ENCODE assay signal across 7 cellular contexts in the genomic region with DNA sequence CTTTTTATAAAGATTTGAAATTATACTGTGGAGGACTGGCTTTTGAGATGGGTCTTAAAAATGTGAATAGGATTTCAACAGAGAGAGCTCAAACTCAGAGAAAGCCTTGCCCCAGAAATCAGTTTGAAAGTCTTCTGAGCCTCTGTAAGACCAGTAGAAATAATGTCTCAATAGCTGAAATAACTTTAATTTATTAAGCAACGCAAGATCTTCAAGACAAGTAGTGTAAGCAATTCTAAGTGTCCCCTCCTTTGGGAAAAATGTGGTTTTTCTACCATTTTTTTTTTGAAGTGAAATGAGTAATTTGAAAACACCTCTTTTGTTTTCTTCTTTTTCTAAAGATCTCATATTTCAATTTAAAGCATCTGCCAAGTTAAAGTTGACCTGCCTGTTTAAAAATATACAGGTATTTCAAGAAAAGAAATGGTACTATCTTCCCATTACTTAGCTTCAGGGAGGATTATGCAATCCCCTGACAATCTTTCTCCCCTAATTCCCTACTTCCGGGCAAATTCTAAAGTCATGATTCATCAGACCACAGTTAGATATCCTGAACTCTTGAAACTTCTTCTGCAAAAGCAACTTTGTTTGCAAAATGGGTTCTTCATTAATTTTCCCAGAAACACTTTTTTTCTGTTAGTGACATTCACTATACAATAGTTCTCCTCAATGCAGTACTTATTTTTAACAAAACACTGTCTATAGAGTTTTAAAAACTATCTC. TPM values are rescaled to one million over a fixed set of nuclear protein-coding genes. Genes with fewer than 3 reads are reported as not detected.
DNase-seq lines count a peak whose midpoint lies in the region; ATAC-seq and TF ChIP-seq lines count a peak whose summit lies in the region.

No MANE protein-coding gene starts in this region.

- H3K36me3 ChIP-seq in HUES6 (ENCODE audit: control insufficient read depth, insufficient read depth, low read length): no peaks in the 10 kb centered on the region
- H3K36me3 ChIP-seq in heart right ventricle: no peaks in the 10 kb centered on the region
- H3K36me3 ChIP-seq in thoracic aorta: no peaks in the 10 kb centered on the region
- no peaks in the 10 kb centered on the region for H3K36me3 ChIP-seq in Peyer's patch

- no peak overlapping the region for H3K4me3 ChIP-seq in HUES6 (ENCODE audit: low read depth, low read length)
- H3K4me3 ChIP-seq in heart right ventricle: no peak overlapping the region
- H3K4me3 ChIP-seq in thoracic aorta: no peak overlapping the region
- H3K4me3 ChIP-seq in Peyer's patch: no peak overlapping the region

- H3K27ac ChIP-seq in HUES6 (ENCODE audit: low read depth, low read length) (peak overlapping the region; percentile 67; the same call in 1 of the 2 replicates), heart right ventricle (peak overlapping the region in 4 of 10 donors; percentile 41 to 68 (median 46)), thoracic aorta (peak overlapping the region in 1 of 2 donors; percentile 0), Peyer's patch (peak overlapping the region in 1 of 4 donors; percentile 32)

- H3K9ac ChIP-seq in HUES6 (ENCODE audit: low read length): no peak overlapping the region

- peak; percentile 64 to 93 for DNase-seq in SW 1271 (lab: John Stamatoyannopoulos, UW)
- no peak for DNase-seq in heart right ventricle
- DNase-seq in thoracic aorta (ENCODE audit: low spot score): no peak
- no peak for DNase-seq in NCI-H1417 treated with DMSO at 0.1 percent for 48 hours (lab: John Stamatoyannopoulos, UW)
- DNase-seq in activated gamma-delta T cell (lab: John Stamatoyannopoulos, UW): no peak
- no peak for DNase-seq in Peyer's patch

- H3K4me1 ChIP-seq in HUES6 (ENCODE audit: control insufficient read depth, insufficient read depth, low read length): peaks cover 18% of the 10 kb centered on the region
- peaks cover 0 to 56% (median 15%) of the 10 kb centered on the region in 9 donors for H3K4me1 ChIP-seq in heart right ventricle
- peaks cover 32 to 41% of the 10 kb centered on the region in 2 donors for H3K4me1 ChIP-seq in thoracic aorta (ENCODE audit: control insufficient read depth in 1 of 2, low read depth in 2 of 2)
- H3K4me1 ChIP-seq in Peyer's patch: peaks cover 0 to 2% (median under 1%) of the 10 kb centered on the region in 4 donors

- no peaks in the 10 kb centered on the region for H3K27me3 ChIP-seq in HUES6 (ENCODE audit: control insufficient read depth, insufficient read depth, low read length)
- H3K27me3 ChIP-seq in heart right ventricle: no peaks in the 10 kb centered on the region
- H3K27me3 ChIP-seq in thoracic aorta (replicated peaks; ENCODE audit: insufficient read depth): no peaks in the 10 kb centered on the region
- no peaks in the 10 kb centered on the region for H3K27me3 ChIP-seq in Peyer's patch

- TF ChIP-seq CTCF in heart right ventricle (IDR thresholded peaks at IDR 0.05) (no peak), thoracic aorta (IDR thresholded peaks at IDR 0.05) (no peak), Peyer's patch (IDR thresholded peaks at IDR 0.05) (no peak)

- no peak for TF ChIP-seq POLR2A in Peyer's patch (IDR thresholded peaks at IDR 0.05)

- WGBS in heart right ventricle, 2 donors: 42 to 58% methylated on average over 2 of the region's 2 CpGs

- ATAC-seq in heart right ventricle: peak in 7 of 8 donors; percentile 69 to 85 (median 79)
- ATAC-seq in thoracic aorta (ENCODE audit: insufficient number of reproducible peaks, low FRiP score, low read depth): peak; percentile 78

- intact Hi-C loops in heart right ventricle (cut with DNase I): loop anchor here in 1 of 10 donors (10.0 kb wide), 1 partner anchor 779 kb away; a partner anchor contains a TSS

- no peaks in the 10 kb centered on the region for H3K9me3 ChIP-seq in HUES6 (ENCODE audit: control insufficient read depth, insufficient read depth, low read depth, low read length)
- H3K9me3 ChIP-seq in heart right ventricle: no peaks in the 10 kb centered on the region
- H3K9me3 ChIP-seq in thoracic aorta: no peaks in the 10 kb centered on the region
- H3K9me3 ChIP-seq in Peyer's patch: no peaks in the 10 kb centered on the region

RNA-seq across cellular contexts. Expression of a gene that starts 7.9 kb away (rescaled TPM):
- total RNA-seq in heart right ventricle (100 to 1,000 TPM in 1 of 10 donors, 10 to 100 TPM in 9; 21.1 to 126 (median 38.5) TPM), thoracic aorta (100 to 1,000 TPM; 485 to 668 TPM), Peyer's patch (100 to 1,000 TPM in 1 of 4 donors, 10 to 100 TPM in 3; 13.5 to 223 (median 40.3) TPM)
- 100 to 1,000 TPM in 1 of 2 donors, 10 to 100 TPM in 1; 89.9 to 108 TPM for polyA plus RNA-seq in heart right ventricle

Comparison
In these comparisons a context has a peak if more than half of its experiments do, and no peak if none do; other contexts are left out.
1. DNase-seq: peak in SW 1271 (2 of 2); none in heart right ventricle (0 of 2), thoracic aorta (single experiment), NCI-H1417 treated with DMSO at 0.1 percent for 48 hours (single experiment), activated gamma-delta T cell (single experiment) and Peyer's patch (0 of 3).